18 cellular contexts compared by ENCODE assay signal in the genomic region with DNA sequence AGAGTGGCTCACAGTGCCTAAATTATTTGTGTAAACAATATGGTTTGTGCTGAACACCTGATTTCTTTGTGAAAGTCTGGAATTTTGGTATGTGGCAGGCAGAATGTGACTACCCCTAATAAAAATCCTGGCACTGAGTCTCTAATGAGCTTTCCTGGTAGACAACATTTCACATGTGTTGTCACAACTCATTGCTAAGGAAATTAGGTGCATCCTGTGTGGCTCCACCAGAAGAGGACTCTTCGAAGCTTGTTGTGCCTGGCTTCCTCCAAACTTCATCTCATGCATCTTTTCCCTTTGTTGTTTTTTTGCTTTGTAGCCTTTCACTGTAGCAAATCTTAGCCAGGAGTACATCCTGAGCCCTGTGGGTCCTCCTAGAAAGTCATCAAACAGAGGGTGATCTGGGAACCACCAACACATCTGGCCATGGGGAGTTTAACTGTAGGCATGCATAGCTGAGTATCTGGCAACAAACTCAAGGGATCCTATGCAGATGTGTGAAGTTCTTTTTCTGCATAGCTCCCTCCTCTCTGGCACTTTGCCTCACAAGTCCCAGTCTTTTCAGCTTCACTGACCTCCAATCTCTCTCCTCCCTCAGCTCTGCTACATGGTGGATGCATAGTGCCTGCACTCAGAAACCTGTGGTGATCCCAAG. TPM values are rescaled to one million over a fixed set of nuclear protein-coding genes. Genes with fewer than 3 reads are reported as not detected.
DNase-seq lines count a peak whose midpoint lies in the region; ATAC-seq, FAIRE-seq and TF ChIP-seq lines count a peak whose summit lies in the region.
"Had no signal": no experiment of that assay in that cellular context is flagged by ENCODE, and none has a peak within 500 bp of the region (broad histone marks: within the 10 kb centered on the region; RNA-seq: fewer than 3 reads in every experiment).

No MANE protein-coding gene starts in this region.

- H3K27ac ChIP-seq in OCI-LY1 (ENCODE audit: low read depth, low read length, poor library complexity, severe bottlenecking) = peak overlapping the region; percentile 51
- peak overlapping the region; percentile 42 for H3K27ac ChIP-seq in endothelial cell of umbilical vein (ENCODE audit: insufficient read depth, low read depth, low read length)
- no peak overlapping the region for H3K27ac ChIP-seq in naive thymus-derived CD4-positive, alpha-beta T cell (ENCODE audit: low read depth, low read length)
- H3K27ac ChIP-seq: KMS-11, lower lobe of right lung, thoracic aorta had no signal

- H2AFZ ChIP-seq in OCI-LY1 (ENCODE audit: low read length) = no peak overlapping the region
- no peak overlapping the region for H2AFZ ChIP-seq in endothelial cell of umbilical vein (ENCODE audit: low read depth, low read length)

- no peak for TF ChIP-seq CTCF in OCI-LY1 (IDR thresholded peaks at IDR 0.05; ENCODE audit: low read length)
- TF ChIP-seq CTCF in endothelial cell of umbilical vein (IDR thresholded peaks at IDR 0.05; ENCODE audit: extremely low read depth in 1 of 2, insufficient read depth in 1 of 2, low read depth in 1 of 2, low read length in 2 of 2) = no peak
- TF ChIP-seq CTCF in nephron progenitor cell (IDR thresholded peaks at IDR 0.05) = no peak
- TF ChIP-seq CTCF in WTC11 (IDR thresholded peaks at IDR 0.05) = no peak

- no peaks in the 10 kb centered on the region; the same call in 1 of the 2 replicates for H3F3A ChIP-seq in OCI-LY1 (ENCODE audit: insufficient read depth, low read length)

- TF ChIP-seq POLR2A in endothelial cell of umbilical vein (IDR thresholded peaks at IDR 0.05; ENCODE audit: low read depth, low read length) = no peak

- peak; percentile 73 for FAIRE-seq in endothelial cell of umbilical vein (lab: Jason Lieb, UNC)

- H3K4me1 ChIP-seq in OCI-LY1 (ENCODE audit: insufficient read depth, low read length, severe bottlenecking) (peaks cover 55% of the 10 kb centered on the region), endothelial cell of umbilical vein (ENCODE audit: control insufficient read depth, extremely low read depth, insufficient read depth, low read length) (peaks cover 28% of the 10 kb centered on the region)
- peaks cover 8 to 12% of the 10 kb centered on the region in 2 donors for H3K4me1 ChIP-seq in naive thymus-derived CD4-positive, alpha-beta T cell (ENCODE audit: control insufficient read depth in 2 of 2, insufficient read depth in 2 of 2, low read length in 2 of 2)
- H3K4me1 ChIP-seq: lower lobe of right lung had no signal

- dilution Hi-C loops in endothelial cell of umbilical vein (cut with MboI; ENCODE audit: extremely low pct_ligation_motif_present, low sequenced_read_pairs) = no loop called here

- H3K4me2 ChIP-seq in OCI-LY1 (ENCODE audit: low read length) (peak overlapping the region; percentile 1; the same call in 1 of the 2 replicates), endothelial cell of umbilical vein (ENCODE audit: insufficient read depth, low read length) (no peak overlapping the region)
- H3K4me2 ChIP-seq: KMS-11 had no signal

- POLR2A ChIA-PET in endothelial cell of umbilical vein (lab: Charles Lee) (interaction anchor here (0.7 to 2.1 kb wide), 4 partner anchors 40 to 55 kb away, joined by 3 to 7 read pairs (median 4); partner anchors contain the start of gene SERTAD2), WTC11 (lab: Charles Lee) (no interaction called here)
- POLR2A ChIA-PET in naive thymus-derived CD4-positive, alpha-beta T cell (lab: Charles Lee) = interaction anchor here (0.6 to 4.2 kb wide), 8 partner anchors 9 to 158 kb away, joined by 3 to 20 read pairs (median 4); partner anchors contain the start of gene SERTAD2

- no peaks in the 10 kb centered on the region for H3K9me1 ChIP-seq in endothelial cell of umbilical vein (replicated peaks; ENCODE audit: control insufficient read depth, extremely low read depth, insufficient read depth, low read length)

- no peaks in the 10 kb centered on the region for H3K27me3 Mint-ChIP-seq in nephron progenitor cell (ENCODE audit: low read depth, poor library complexity)
- H3K27me3 Mint-ChIP-seq in naive thymus-derived CD4-positive, alpha-beta T cell = peaks cover 0 to 2% (median 0%) of the 10 kb centered on the region in 5 donors
- H3K27me3 Mint-ChIP-seq in WTC11 (ENCODE audit: low read depth) = no peaks in the 10 kb centered on the region

- H3K79me2 ChIP-seq in OCI-LY1 (ENCODE audit: insufficient read depth, low read length) (0 out of 2 replicates have a peak, but pooled peaks cover 2% of the 10 kb centered on the region), endothelial cell of umbilical vein (ENCODE audit: control insufficient read depth, insufficient read depth, low read length) (no peaks in the 10 kb centered on the region)

- no peaks in the 10 kb centered on the region for H3K9me2 ChIP-seq in OCI-LY1 (ENCODE audit: low read depth, low read length)

- ATAC-seq in naive thymus-derived CD4-positive, alpha-beta T cell = no peak
- no peak; the same call in 1 of the 2 replicates for ATAC-seq in WTC11
- ATAC-seq: lower lobe of right lung had no signal

- H3K4me3 Mint-ChIP-seq in nephron progenitor cell = no peak overlapping the region
- H3K4me3 Mint-ChIP-seq in naive thymus-derived CD4-positive, alpha-beta T cell = peak overlapping the region in 1 of 10 donors; percentile 27
- H3K4me3 Mint-ChIP-seq in WTC11 = no peak overlapping the region

- H3K27ac Mint-ChIP-seq in nephron progenitor cell (peak overlapping the region; percentile 91), WTC11 (no peak overlapping the region)
- peak overlapping the region in 2 of 9 donors; percentile 36 to 39 for H3K27ac Mint-ChIP-seq in naive thymus-derived CD4-positive, alpha-beta T cell

- no TSS peak for BruUV-seq in endothelial cell of umbilical vein (replicated peaks; lab: Mats Ljungman, UMichigan)

- no peak overlapping the region for H3K4me3 ChIP-seq in OCI-LY1 (ENCODE audit: low read depth, low read length, poor library complexity, severe bottlenecking)
- H3K4me3 ChIP-seq in endothelial cell of umbilical vein (replicated peaks in 1 of 3; ENCODE audit: insufficient read depth in 1 of 3, low read depth in 1 of 3, low read length in 3 of 3) = no peak overlapping the region
- no peak overlapping the region for H3K4me3 ChIP-seq in naive thymus-derived CD4-positive, alpha-beta T cell (ENCODE audit: low read length)
- H3K4me3 ChIP-seq: heart right ventricle, lower lobe of right lung, smooth muscle cell, thoracic aorta had no signal

- CTCF ChIA-PET in endothelial cell of umbilical vein (lab: Charles Lee) = interaction anchor here (1.0 to 2.0 kb wide), 12 partner anchors 8 to 143 kb away, joined by 3 to 10 read pairs (median 5); partner anchors contain the start of gene SERTAD2
- CTCF ChIA-PET in naive thymus-derived CD4-positive, alpha-beta T cell (lab: Charles Lee) = interaction anchor here (0.6 to 1.6 kb wide), 5 partner anchors 10 to 64 kb away, joined by 3 to 5 read pairs (median 3); partner anchors contain the start of gene SERTAD2
- CTCF ChIA-PET in WTC11 (lab: Charles Lee) = interaction anchor here (2.5 kb wide), 1 partner anchor 49 kb away, joined by 9 read pairs; no protein-coding TSS in a partner anchor

- intact Hi-C loops in endothelial cell of umbilical vein (cut with micrococcal nuclease) = loop anchor here (1.0 to 5.0 kb wide), 4 partner anchors 16 to 172 kb away; no protein-coding TSS in a partner anchor
- intact Hi-C loops in naive thymus-derived CD4-positive, alpha-beta T cell (cut with micrococcal nuclease) = loop anchor here in 1 of 2 donors (1.0 kb wide), 1 partner anchor 41 kb away; no protein-coding TSS in a partner anchor

- no peak overlapping the region; the same call in 1 of the 2 replicates for H3K9ac ChIP-seq in OCI-LY1 (ENCODE audit: low read length)
- H3K9ac ChIP-seq in endothelial cell of umbilical vein (replicated peaks; ENCODE audit: extremely low read depth, insufficient read depth, low read length) = no peak overlapping the region
- H3K9ac ChIP-seq: KMS-11 had no signal

- H3K9me3 Mint-ChIP-seq in nephron progenitor cell (peaks cover 19% of the 10 kb centered on the region), WTC11 (peaks cover 8% of the 10 kb centered on the region)
- H3K9me3 Mint-ChIP-seq in naive thymus-derived CD4-positive, alpha-beta T cell = peaks cover 0 to 10% (median 0%) of the 10 kb centered on the region in 11 donors

- H4K20me1 ChIP-seq in OCI-LY1 (ENCODE audit: insufficient read depth, low read length) (no peaks in the 10 kb centered on the region), endothelial cell of umbilical vein (replicated peaks; ENCODE audit: control insufficient read depth, extremely low read depth, insufficient read depth, low read length) (no peaks in the 10 kb centered on the region)

- H3K9me3 ChIP-seq in OCI-LY1 (ENCODE audit: low read length) (0 out of 2 replicates have a peak, but pooled peaks cover 2% of the 10 kb centered on the region), endothelial cell of umbilical vein (replicated peaks; ENCODE audit: control insufficient read depth, insufficient read depth, low read length) (no peaks in the 10 kb centered on the region)
- H3K9me3 ChIP-seq in naive thymus-derived CD4-positive, alpha-beta T cell (ENCODE audit: control insufficient read depth in 2 of 3, low read length in 3 of 3) = no peaks in the 10 kb centered on the region
- H3K9me3 ChIP-seq: lower lobe of right lung, thoracic aorta had no signal

- peaks cover 5% of the 10 kb centered on the region; the same call in 1 of the 2 replicates for H3K36me3 ChIP-seq in OCI-LY1 (ENCODE audit: insufficient read depth, low read length)
- no peaks in the 10 kb centered on the region for H3K36me3 ChIP-seq in endothelial cell of umbilical vein (ENCODE audit: control insufficient read depth in 2 of 2, extremely low read depth in 1 of 2, insufficient read depth in 2 of 2, low read length in 2 of 2)
- no peaks in the 10 kb centered on the region for H3K36me3 ChIP-seq in naive thymus-derived CD4-positive, alpha-beta T cell (ENCODE audit: control insufficient read depth in 2 of 3, insufficient read depth in 3 of 3, low read length in 3 of 3)
- H3K36me3 ChIP-seq: heart right ventricle, lower lobe of right lung, thoracic aorta had no signal

- H3K27me3 ChIP-seq in OCI-LY1 (ENCODE audit: insufficient read depth, low read length) (no peaks in the 10 kb centered on the region), endothelial cell of umbilical vein (ENCODE audit: control insufficient read depth in 2 of 2, insufficient read depth in 2 of 2, low read length in 2 of 2) (no peaks in the 10 kb centered on the region)
- no peaks in the 10 kb centered on the region for H3K27me3 ChIP-seq in naive thymus-derived CD4-positive, alpha-beta T cell (ENCODE audit: control insufficient read depth in 2 of 2, insufficient read depth in 2 of 2, low read length in 2 of 2)
- H3K27me3 ChIP-seq: heart right ventricle had no signal

- peaks cover 34% of the 10 kb centered on the region for H3K4me1 Mint-ChIP-seq in nephron progenitor cell
- H3K4me1 Mint-ChIP-seq in naive thymus-derived CD4-positive, alpha-beta T cell = peaks cover 21 to 52% (median 40%) of the 10 kb centered on the region in 7 donors
- H3K4me1 Mint-ChIP-seq in WTC11 = peaks cover 14% of the 10 kb centered on the region

- H3K36me3 Mint-ChIP-seq in nephron progenitor cell (ENCODE audit: low read depth) (peaks cover 13% of the 10 kb centered on the region), WTC11 (no peaks in the 10 kb centered on the region)
- H3K36me3 Mint-ChIP-seq in naive thymus-derived CD4-positive, alpha-beta T cell = peaks cover 0 to 35% (median 0%) of the 10 kb centered on the region in 5 donors

- DNase-seq in ELR (ENCODE audit: low read depth) = peak; percentile 12
- DNase-seq in endothelial cell of umbilical vein (ENCODE audit: low read depth, low spot score) = peak; percentile 72
- no peak for DNase-seq in nephron progenitor cell
- DNase-seq in naive thymus-derived CD4-positive, alpha-beta T cell = no peak
- DNase-seq in NCI-H1436 treated with DMSO at 0.1 percent for 48 hours (lab: John Stamatoyannopoulos, UW) = no peak
- no peak for DNase-seq in WTC11 (ENCODE audit: low spot score)
- no peak for DNase-seq in NCI-H187 treated with DMSO at 0.1 percent for 48 hours (lab: John Stamatoyannopoulos, UW)
- DNase-seq: activated T-cell treated with anti-CD3 and anti-CD28 coated beads for 4 hours; amygdala; effector memory CD4-positive, alpha-beta T cell; heart right ventricle; lower lobe of right lung; NCI-H2029 treated with DMSO at 0.1 percent for 48 hours; NCI-H82 had no signal

RNA-seq across cellular contexts. Expression of gene SERTAD2, which starts 42.1 kb away (rescaled TPM):
- 11.2 and 12.0 TPM in 2 replicates for total RNA-seq in endothelial cell of umbilical vein
- polyA plus RNA-seq in endothelial cell of umbilical vein = 5.5 and 8.0 TPM in 2 replicates
- polyA plus RNA-seq in endothelial cell of umbilical vein (2011; cell fraction: cytosol; rRNA removed) = 6.1 and 6.7 TPM in 2 replicates
- polyA plus RNA-seq in endothelial cell of umbilical vein (2011; cell fraction: nucleus; rRNA removed) = 7.1 and 9.3 TPM in 2 replicates
- polyA plus RNA-seq in endothelial cell of umbilical vein (2012) = 14.7 and 16.1 TPM in 2 replicates
- 8.9 and 12.5 TPM in 2 replicates for polyA minus RNA-seq in endothelial cell of umbilical vein
- polyA minus RNA-seq in endothelial cell of umbilical vein (2011; cell fraction: cytosol; rRNA and poly(A)+ RNA removed) = 4.8 TPM
- 14.3 and 19.9 TPM in 2 replicates for polyA minus RNA-seq in endothelial cell of umbilical vein (2011; cell fraction: nucleus; rRNA and poly(A)+ RNA removed)
- 10 to 100 TPM; 34.3 to 43.8 (median 40.1) TPM for total RNA-seq in naive thymus-derived CD4-positive, alpha-beta T cell
- 1 to 10 TPM; 5.2 to 6.9 TPM for polyA plus RNA-seq in naive thymus-derived CD4-positive, alpha-beta T cell
- total RNA-seq in WTC11 (2021) = 7.9 to 8.0 TPM (median 7.9 TPM) in 3 replicates

Comparison
In these comparisons a context has a peak if more than half of its experiments do, and no peak if none do; other contexts are left out.
1. DNase-seq: peak in ELR (single experiment) and endothelial cell of umbilical vein (single experiment); none in nephron progenitor cell (single experiment), naive thymus-derived CD4-positive, alpha-beta T cell (0 of 9), NCI-H1436 treated with DMSO at 0.1 percent for 48 hours (single experiment), WTC11 (single experiment) and NCI-H187 treated with DMSO at 0.1 percent for 48 hours (single experiment).